In genomic region chr2:118223487-118224136, GRCh38 we compare ENCODE assay signal across 9 cellular contexts.
A peak's percentile ranks its signal among the peaks of the same experiment; 100 is the strongest.
DNase-seq lines count a peak whose midpoint lies in the region; ATAC-seq and TF ChIP-seq lines count a peak whose summit lies in the region.
"Had no signal": no experiment of that assay in that cellular context is flagged by ENCODE, and none has a peak within 500 bp of the region (broad histone marks: within the 10 kb centered on the region; RNA-seq: fewer than 3 reads in every experiment).

No MANE protein-coding gene starts in this region.

- TF ChIP-seq POLR2A in thyroid gland (IDR thresholded peaks at IDR 0.05), result no peak

- H3K4me3 Mint-ChIP-seq in WTC11, result peak overlapping the region; percentile 88

- H3K4me1 ChIP-seq in GM23248 (ENCODE audit: insufficient read depth) (peaks cover 21% of the 10 kb centered on the region), thyroid gland (peaks cover 0 to 14% of the 10 kb centered on the region in 2 donors)

- H4K20me1 ChIP-seq in GM23248 (ENCODE audit: insufficient read depth), result no peaks in the 10 kb centered on the region

- peak; percentile 9 for DNase-seq in GM06990 (ENCODE audit: extremely low read depth, insufficient read length)
- peak; percentile 71 for DNase-seq in GM23248
- DNase-seq in WTC11 (ENCODE audit: low spot score), result peak; percentile 40
- DNase-seq in islet precursor cell, result peak; percentile 49
- DNase-seq in thyroid gland, result no peak
- DNase-seq in activated gamma-delta T cell (lab: John Stamatoyannopoulos, UW), result no peak
- DNase-seq in posterior vena cava (ENCODE audit: low spot score), result no peak
- DNase-seq in NK-92 treated with Interleukin-12 subunit alpha and Interleukin-12 subunit beta, amount 100 ng/mL, for 24 hours (lab: John Stamatoyannopoulos, UW), result no peak

- peak overlapping the region; percentile 89 for H3K27ac ChIP-seq in GM23248
- H3K27ac ChIP-seq in thyroid gland, result no peak overlapping the region

- in situ Hi-C loops in GM23248 (cut with MboI), result no loop called here

- no peak; the same call in 1 of the 2 replicates for ATAC-seq in WTC11
- ATAC-seq: K562 had no signal

- H3K9me3 Mint-ChIP-seq in WTC11, result no peaks in the 10 kb centered on the region

- 1 to 2% methylated on average over 30 of the region's 30 CpGs for WGBS in GM23248 (ENCODE audit: low coverage in 1 of 2, low lambda C conversion rate in 2 of 2, missing lambda C conversion rate in 2 of 2), 2 experiments
- WGBS in thyroid gland, 2 donors, result 10 to 12% methylated on average over 30 of the region's 30 CpGs

- no peaks in the 10 kb centered on the region for H3K36me3 Mint-ChIP-seq in WTC11

- H3K4me3 ChIP-seq in GM06990 (replicated peaks; ENCODE audit: low read depth, low read length) (peak overlapping the region; percentile 67), GM23248 (peak overlapping the region; percentile 78), thyroid gland (replicated peaks in 1 of 3) (peak overlapping the region in 2 of 3 donors; percentile 18 to 25)
- H3K4me3 ChIP-seq: K562 had no signal

- H3K27me3 ChIP-seq in GM06990 (replicated peaks; ENCODE audit: control insufficient read depth, insufficient read depth, low read length) (no peaks in the 10 kb centered on the region), GM23248 (replicated peaks; ENCODE audit: insufficient read depth) (no peaks in the 10 kb centered on the region), thyroid gland (peaks cover 39% of the 10 kb centered on the region)

- POLR2A ChIA-PET in WTC11 (lab: Charles Lee), result interaction anchor here (0.9 kb wide), 1 partner anchor 87 kb away, joined by 3 read pairs; no protein-coding TSS in a partner anchor

- H3F3A ChIP-seq in GM23248 (ENCODE audit: insufficient read depth), result no peaks in the 10 kb centered on the region

- peak overlapping the region; percentile 89 for H3K9ac ChIP-seq in GM23248

- no peaks in the 10 kb centered on the region for H3K79me2 ChIP-seq in GM23248 (ENCODE audit: insufficient read depth)

- peak overlapping the region; percentile 99 for H3K4me2 ChIP-seq in GM23248 (ENCODE audit: unreplicated experiment)

- H3K27me3 Mint-ChIP-seq in WTC11 (ENCODE audit: low read depth), result peaks cover 29% of the 10 kb centered on the region

- peak overlapping the region; percentile 96 for H2AFZ ChIP-seq in GM23248

- no peak overlapping the region for H3K27ac Mint-ChIP-seq in WTC11

- intact Hi-C loops in thyroid gland (cut with DNase I), result loop anchor here (5.0 kb wide), 1 partner anchor 639 kb away; no protein-coding TSS in a partner anchor
- intact Hi-C loops in posterior vena cava (cut with DNase I), result loop anchor here in 1 of 2 donors (5.0 kb wide), 1 partner anchor 639 kb away; no protein-coding TSS in a partner anchor

- H3K9me3 ChIP-seq in GM23248 (ENCODE audit: low read depth), result no peaks in the 10 kb centered on the region
- no peaks in the 10 kb centered on the region for H3K9me3 ChIP-seq in thyroid gland

- peaks cover 33% of the 10 kb centered on the region for H3K4me1 Mint-ChIP-seq in WTC11

- H3K36me3 ChIP-seq in GM06990 (ENCODE audit: control insufficient read depth, insufficient read depth, low read length) (no peaks in the 10 kb centered on the region), GM23248 (ENCODE audit: low read depth) (no peaks in the 10 kb centered on the region), thyroid gland (no peaks in the 10 kb centered on the region)

- no peaks in the 10 kb centered on the region for H3K9me2 ChIP-seq in GM23248 (ENCODE audit: insufficient read depth)

- CTCF ChIA-PET in WTC11 (lab: Charles Lee), result interaction anchor here (0.8 to 2.1 kb wide), 7 partner anchors 21 to 633 kb away, joined by 3 to 12 read pairs (median 3); no protein-coding TSS in a partner anchor

- TF ChIP-seq CTCF in GM06990 (IDR thresholded peaks at IDR 0.05; ENCODE audit: insufficient read depth, low read length, poor library complexity, severe bottlenecking) (no peak), WTC11 (IDR thresholded peaks at IDR 0.05) (no peak), thyroid gland (IDR thresholded peaks at IDR 0.05) (no peak)

TF ChIP-seq in WTC11, 78 proteins besides CTCF, POLR2A, EP300 and RAD21:
- TF ChIP-seq GTF2I (CRISPR knock-in tag; conservative IDR thresholded peaks at IDR 0.05), result no peak
- TF ChIP-seq, protein P1, sequence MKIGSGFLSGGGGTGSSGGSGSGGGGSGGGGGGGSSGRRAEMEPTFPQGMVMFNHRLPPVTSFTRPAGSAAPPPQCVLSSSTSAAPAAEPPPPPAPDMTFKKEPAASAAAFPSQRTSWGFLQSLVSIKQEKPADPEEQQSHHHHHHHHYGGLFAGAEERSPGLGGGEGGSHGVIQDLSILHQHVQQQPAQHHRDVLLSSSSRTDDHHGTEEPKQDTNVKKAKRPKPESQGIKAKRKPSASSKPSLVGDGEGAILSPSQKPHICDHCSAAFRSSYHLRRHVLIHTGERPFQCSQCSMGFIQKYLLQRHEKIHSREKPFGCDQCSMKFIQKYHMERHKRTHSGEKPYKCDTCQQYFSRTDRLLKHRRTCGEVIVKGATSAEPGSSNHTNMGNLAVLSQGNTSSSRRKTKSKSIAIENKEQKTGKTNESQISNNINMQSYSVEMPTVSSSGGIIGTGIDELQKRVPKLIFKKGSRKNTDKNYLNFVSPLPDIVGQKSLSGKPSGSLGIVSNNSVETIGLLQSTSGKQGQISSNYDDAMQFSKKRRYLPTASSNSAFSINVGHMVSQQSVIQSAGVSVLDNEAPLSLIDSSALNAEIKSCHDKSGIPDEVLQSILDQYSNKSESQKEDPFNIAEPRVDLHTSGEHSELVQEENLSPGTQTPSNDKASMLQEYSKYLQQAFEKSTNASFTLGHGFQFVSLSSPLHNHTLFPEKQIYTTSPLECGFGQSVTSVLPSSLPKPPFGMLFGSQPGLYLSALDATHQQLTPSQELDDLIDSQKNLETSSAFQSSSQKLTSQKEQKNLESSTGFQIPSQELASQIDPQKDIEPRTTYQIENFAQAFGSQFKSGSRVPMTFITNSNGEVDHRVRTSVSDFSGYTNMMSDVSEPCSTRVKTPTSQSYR (CRISPR knock-in tag; IDR thresholded peaks at IDR 0.05), result no peak
- TF ChIP-seq, protein P2, sequence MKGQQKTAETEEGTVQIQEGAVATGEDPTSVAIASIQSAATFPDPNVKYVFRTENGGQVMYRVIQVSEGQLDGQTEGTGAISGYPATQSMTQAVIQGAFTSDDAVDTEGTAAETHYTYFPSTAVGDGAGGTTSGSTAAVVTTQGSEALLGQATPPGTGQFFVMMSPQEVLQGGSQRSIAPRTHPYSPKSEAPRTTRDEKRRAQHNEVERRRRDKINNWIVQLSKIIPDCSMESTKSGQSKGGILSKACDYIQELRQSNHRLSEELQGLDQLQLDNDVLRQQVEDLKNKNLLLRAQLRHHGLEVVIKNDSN (CRISPR knock-in tag; IDR thresholded peaks at IDR 0.05), result no peak
- TF ChIP-seq, protein P3, sequence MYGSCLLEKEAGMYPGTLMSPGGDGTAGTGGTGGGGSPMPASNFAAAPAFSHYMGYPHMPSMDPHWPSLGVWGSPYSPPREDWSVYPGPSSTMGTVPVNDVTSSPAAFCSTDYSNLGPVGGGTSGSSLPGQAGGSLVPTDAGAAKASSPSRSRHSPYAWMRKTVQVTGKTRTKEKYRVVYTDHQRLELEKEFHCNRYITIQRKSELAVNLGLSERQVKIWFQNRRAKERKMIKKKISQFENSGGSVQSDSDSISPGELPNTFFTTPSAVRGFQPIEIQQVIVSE (CRISPR knock-in tag; IDR thresholded peaks at IDR 0.05; ENCODE audit: borderline replicate concordance), result no peak
- no peak for TF ChIP-seq ZNF121 (CRISPR knock-in tag; IDR thresholded peaks at IDR 0.05)
- TF ChIP-seq CREB1 (CRISPR knock-in tag; IDR thresholded peaks at IDR 0.05), result no peak
- no peak for TF ChIP-seq MXD4 (CRISPR knock-in tag; IDR thresholded peaks at IDR 0.05; ENCODE audit: borderline replicate concordance)
- no peak for TF ChIP-seq TEAD1 (CRISPR knock-in tag; IDR thresholded peaks at IDR 0.05)
- TF ChIP-seq, protein P4, sequence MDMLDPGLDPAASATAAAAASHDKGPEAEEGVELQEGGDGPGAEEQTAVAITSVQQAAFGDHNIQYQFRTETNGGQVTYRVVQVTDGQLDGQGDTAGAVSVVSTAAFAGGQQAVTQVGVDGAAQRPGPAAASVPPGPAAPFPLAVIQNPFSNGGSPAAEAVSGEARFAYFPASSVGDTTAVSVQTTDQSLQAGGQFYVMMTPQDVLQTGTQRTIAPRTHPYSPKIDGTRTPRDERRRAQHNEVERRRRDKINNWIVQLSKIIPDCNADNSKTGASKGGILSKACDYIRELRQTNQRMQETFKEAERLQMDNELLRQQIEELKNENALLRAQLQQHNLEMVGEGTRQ (CRISPR knock-in tag; IDR thresholded peaks at IDR 0.05), result no peak
- no peak for TF ChIP-seq EMX1 (CRISPR knock-in tag; IDR thresholded peaks at IDR 0.05)
- no peak for TF ChIP-seq JUN (CRISPR knock-in tag; IDR thresholded peaks at IDR 0.05)
- no peak for TF ChIP-seq ATF2 (CRISPR knock-in tag; IDR thresholded peaks at IDR 0.05; ENCODE audit: borderline replicate concordance, low read depth)

Comparison
In these comparisons a context has a peak if more than half of its experiments do, and no peak if none do; other contexts are left out.
1. DNase-seq: peak in GM06990 (single experiment), GM23248 (single experiment), WTC11 (single experiment) and islet precursor cell (single experiment); none in thyroid gland (0 of 2), activated gamma-delta T cell (single experiment), posterior vena cava (single experiment) and NK-92 treated with Interleukin-12 subunit alpha and Interleukin-12 subunit beta, amount 100 ng/mL, for 24 hours (single experiment).
2. H3K4me3 ChIP-seq: peak in every context shown above with its lines; median percentile 78 in GM23248; 67 in GM06990; 22 in thyroid gland.